In genomic region chr3:143991713-143992112, GRCh38 we compare ENCODE assay signal across 21 cellular contexts. TPM values are rescaled to one million over a fixed set of nuclear protein-coding genes. Genes with fewer than 3 reads are reported as not detected.
DNase-seq lines count a peak whose midpoint lies in the region; ATAC-seq, FAIRE-seq and TF ChIP-seq lines count a peak whose summit lies in the region.
"Had no signal": no experiment of that assay in that cellular context is flagged by ENCODE, and none has a peak within 500 bp of the region (broad histone marks: within the 10 kb centered on the region; RNA-seq: fewer than 3 reads in every experiment).

No MANE protein-coding gene starts in this region.

- TF ChIP-seq EP300 in HepG2 (IDR thresholded peaks at IDR 0.05; ENCODE audit: low read depth in 2 of 2, low read length in 2 of 2) (no peak), HepG2 (CRISPR knock-in tag; IDR thresholded peaks at IDR 0.05; ENCODE audit: borderline replicate concordance) (no peak)

- H2AFZ ChIP-seq in HepG2 (ENCODE audit: low read length), result no peak overlapping the region
- H2AFZ ChIP-seq: GM23248 had no signal

- H3K4me2 ChIP-seq in HepG2 (ENCODE audit: low read depth, low read length), result no peak overlapping the region

- FAIRE-seq in HepG2 (lab: Jason Lieb, UNC), result no peak
- FAIRE-seq: GM12892, K562 had no signal

- H3K4me3 ChIP-seq in right lobe of liver, result no peak overlapping the region
- H3K4me3 ChIP-seq in HepG2 (replicated peaks in 1 of 3; ENCODE audit: insufficient read depth in 1 of 3, low read depth in 2 of 3, low read length in 3 of 3), result no peak overlapping the region
- H3K4me3 ChIP-seq: GM23248, K562, Peyer's patch had no signal

- no peaks in the 10 kb centered on the region for H4K20me1 ChIP-seq in HepG2 (ENCODE audit: insufficient read depth, low read length)

- no peak overlapping the region for H3K9ac ChIP-seq in HepG2 (ENCODE audit: insufficient read depth, low read depth, low read length)
- H3K9ac ChIP-seq: GM23248 had no signal

- POLR2A ChIA-PET in HepG2 (lab: Yijun Ruan, JAX), result interaction anchor here (1.6 kb wide), 1 partner anchor 20 kb away, joined by 3 read pairs; the partner anchor contains the start of gene DIPK2A

- in situ Hi-C loops in HepG2 (cut with HindIII; ENCODE audit: extremely low pct_ligation_motif_present, low pct_unique_long_range_greater_than_20kb), result no loop called here

- 44% methylated on average over 1 of the region's 1 CpG for WGBS in right lobe of liver (ENCODE audit: insufficient coverage, low coverage, low lambda C conversion rate, missing lambda C conversion rate)
- 95% methylated on average over 1 of the region's 1 CpG for WGBS in HepG2 (ENCODE audit: low lambda C conversion rate)

- H3K27me3 ChIP-seq in right lobe of liver (no peaks in the 10 kb centered on the region), HepG2 (ENCODE audit: control insufficient read depth in 1 of 2, insufficient read depth in 2 of 2, low read length in 2 of 2) (no peaks in the 10 kb centered on the region; a peak in 1 of 5 replicates), foreskin keratinocyte (no peaks in the 10 kb centered on the region)
- H3K27me3 ChIP-seq: Peyer's patch had no signal

- peak in 3 of 4 donors; percentile 57 to 68 (median 62) for ATAC-seq in right lobe of liver
- ATAC-seq in HepG2, result no peak
- ATAC-seq in HG02678 (IDR thresholded peaks at IDR 0.05; ENCODE audit: unreplicated experiment), result peak; percentile 59
- peak; percentile 39 for ATAC-seq in HG03378 (IDR thresholded peaks at IDR 0.05; ENCODE audit: unreplicated experiment)
- ATAC-seq in foreskin keratinocyte, result no peak
- no peak for ATAC-seq in GM21528 (IDR thresholded peaks at IDR 0.05; ENCODE audit: low FRiP score, unreplicated experiment)
- ATAC-seq: HCT116, K562, SK-N-SH treated with all-trans-retinoic acid at 6 μM for 48 hours had no signal

- H3K27ac ChIP-seq in right lobe of liver (no peak overlapping the region), HepG2 (ENCODE audit: extremely low read length, insufficient read depth, low read length) (no peak overlapping the region), foreskin keratinocyte (no peak overlapping the region)
- H3K27ac ChIP-seq: GM23248, HL-60, Peyer's patch had no signal

- BruUV-seq in HepG2 (replicated peaks; lab: Mats Ljungman, UMichigan), result no TSS peak

- H3K9me3 ChIP-seq in right lobe of liver, result no peaks in the 10 kb centered on the region
- no peaks in the 10 kb centered on the region for H3K9me3 ChIP-seq in HepG2 (ENCODE audit: low read length)
- H3K9me3 ChIP-seq: Caco-2, Peyer's patch had no signal

- H3K36me3 ChIP-seq in right lobe of liver, result no peaks in the 10 kb centered on the region
- no peaks in the 10 kb centered on the region; a peak in 2 of 5 replicates for H3K36me3 ChIP-seq in HepG2 (replicated peaks in 1 of 2; ENCODE audit: control insufficient read depth in 1 of 2, insufficient read depth in 2 of 2, low read length in 2 of 2)

- CTCF ChIA-PET in HepG2 (lab: Yijun Ruan, JAX; ENCODE audit: low intra/inter-chr PET ratio, low total read pairs), result no interaction called here

- DNase-seq in right lobe of liver (no peak), HepG2 (ENCODE audit: low spot score) (no peak), AG20443 (ENCODE audit: low spot score) (no peak), foreskin keratinocyte (no peak), superior temporal gyrus (ENCODE audit: extremely low spot score) (no peak)
- DNase-seq: Caco-2, GM23248, NCI-H1092 treated with DMSO at 0.1 percent for 48 hours, NCI-H187, NCI-H446, NCI-H748 treated with DMSO at 0.1 percent for 48 hours, Peyer's patch, Right ventricle myocardium superior had no signal

- no peak for TF ChIP-seq CTCF in right lobe of liver (IDR thresholded peaks at IDR 0.05)
- no peak for TF ChIP-seq CTCF in HepG2 (CRISPR knock-in tag; IDR thresholded peaks at IDR 0.05)
- TF ChIP-seq CTCF in foreskin keratinocyte (conservative IDR thresholded peaks at IDR 0.05), result no peak

- TF ChIP-seq POLR2A in right lobe of liver (IDR thresholded peaks at IDR 0.05) (no peak), HepG2 (IDR thresholded peaks at IDR 0.05; ENCODE audit: insufficient read depth in 1 of 2, low read depth in 2 of 2, low read length in 2 of 2) (no peak)

- intact Hi-C loops in right lobe of liver (cut with DNase I), result no loop called here
- intact Hi-C loops in HepG2 (cut with micrococcal nuclease; ENCODE audit: unreplicated experiment), result no loop called here

- no peak for TF ChIP-seq RAD21 in HepG2 (CRISPR knock-in tag; IDR thresholded peaks at IDR 0.05)

- peaks cover 0 to 5% (median 0%) of the 10 kb centered on the region in 4 donors for H3K4me1 ChIP-seq in right lobe of liver
- no peaks in the 10 kb centered on the region for H3K4me1 ChIP-seq in HepG2 (ENCODE audit: insufficient read depth, low read length)
- no peaks in the 10 kb centered on the region for H3K4me1 ChIP-seq in foreskin keratinocyte
- H3K4me1 ChIP-seq: Peyer's patch had no signal

- no peaks in the 10 kb centered on the region for H3K79me2 ChIP-seq in HepG2 (ENCODE audit: insufficient read depth, low read length)

TF ChIP-seq in HepG2, 621 proteins besides CTCF, POLR2A, EP300 and RAD21:
- no peak for TF ChIP-seq ZNF34 (CRISPR knock-in tag; IDR thresholded peaks at IDR 0.05; ENCODE audit: borderline replicate concordance)
- no peak for TF ChIP-seq ZSCAN31 (CRISPR knock-in tag; IDR thresholded peaks at IDR 0.05; ENCODE audit: low read depth)

RNA-seq across cellular contexts. Expression of gene DIPK2A, which starts 20.1 kb away (rescaled TPM):
- total RNA-seq in right lobe of liver (10 to 100 TPM in 5 of 6 experiments, 1 to 10 TPM in 1; 5.4 to 16.6 (median 14.5) TPM), HepG2 (2016; rRNA removed; fragmentation: Illumina TruSeq; extraction: Trizol) (3.3 and 8.0 TPM in 2 replicates), foreskin keratinocyte (11.9 and 13.4 TPM in 2 replicates)
- total RNA-seq in HepG2 (2016; cell fraction: cytosol; rRNA removed; fragmentation: Illumina TruSeq; extraction: Trizol; ENCODE audit: low read depth), result 17.2 and 18.6 TPM in 2 replicates
- 3.1 and 7.8 TPM in 2 replicates for total RNA-seq in HepG2 (2016; cell fraction: insoluble cytoplasmic fraction; rRNA removed; fragmentation: Illumina TruSeq; extraction: Trizol)
- total RNA-seq in HepG2 (2016; cell fraction: membrane; rRNA removed; fragmentation: Illumina TruSeq; extraction: Trizol), result 6.8 and 7.4 TPM in 2 replicates
- 10.5 and 11.3 TPM in 2 replicates for total RNA-seq in HepG2 (2016; cell fraction: nucleus; rRNA removed; fragmentation: Illumina TruSeq; extraction: Trizol)
- polyA plus RNA-seq in HepG2 (2011; rRNA removed) (4.1 and 5.8 TPM in 2 replicates), foreskin keratinocyte (4.0 and 5.8 TPM in 2 replicates)
- polyA plus RNA-seq in HepG2 (2011; cell fraction: cytosol; rRNA removed), result 4.0 and 6.9 TPM in 2 replicates
- polyA plus RNA-seq in HepG2 (2011; cell fraction: nucleus; rRNA removed), result 8.8 and 14.0 TPM in 2 replicates
- polyA plus RNA-seq in HepG2 (2012), result 6.9 and 8.8 TPM in 2 replicates
- 0.35 and 0.37 TPM in 2 replicates for polyA plus RNA-seq in HepG2 (2016; cell fraction: cytosol; fragmentation: Illumina TruSeq; extraction: Trizol; ENCODE audit: low read depth)
- polyA plus RNA-seq in HepG2 (2016; cell fraction: insoluble cytoplasmic fraction; fragmentation: Illumina TruSeq; extraction: Trizol; ENCODE audit: low read depth), result 3.8 and 4.1 TPM in 2 replicates
- 1.00 and 1.1 TPM in 2 replicates for polyA plus RNA-seq in HepG2 (2016; cell fraction: membrane; fragmentation: Illumina TruSeq; extraction: Trizol; ENCODE audit: low read depth)
- 12.4 and 14.3 TPM in 2 replicates for polyA plus RNA-seq in HepG2 (2016; cell fraction: nucleus; fragmentation: Illumina TruSeq; extraction: Trizol; ENCODE audit: insufficient read depth, low read depth)
- polyA minus RNA-seq in HepG2 (2011; rRNA and poly(A)+ RNA removed; ENCODE audit: low replicate concordance), result 35.4 and 74.5 TPM in 2 replicates
- 27.0 and 28.7 TPM in 2 replicates for polyA minus RNA-seq in HepG2 (2011; cell fraction: cytosol; rRNA and poly(A)+ RNA removed)
- 32.8 and 47.2 TPM in 2 replicates for polyA minus RNA-seq in HepG2 (2011; cell fraction: nucleus; rRNA and poly(A)+ RNA removed)

Comparison
In these comparisons a context has a peak if more than half of its experiments do, and no peak if none do; other contexts are left out.
1. ATAC-seq: peak in right lobe of liver (3 of 4), HG02678 (single experiment) and HG03378 (single experiment); none in HepG2 (single experiment), foreskin keratinocyte (single experiment) and GM21528 (single experiment).